Comparison of ENCODE assay signal across 23 cellular contexts in genomic region chr5:137808503-137809135, GRCh38. TPM values are rescaled to one million over a fixed set of nuclear protein-coding genes. Genes with fewer than 3 reads are reported as not detected.
DNase-seq lines count a peak whose midpoint lies in the region; ATAC-seq and TF ChIP-seq lines count a peak whose summit lies in the region.
"Had no signal": no experiment of that assay in that cellular context is flagged by ENCODE, and none has a peak within 500 bp of the region (broad histone marks: within the 10 kb centered on the region; RNA-seq: fewer than 3 reads in every experiment).

No MANE protein-coding gene starts in this region.

- H3K9ac ChIP-seq in mesendoderm (ENCODE audit: low read length) = no peak overlapping the region
- H3K9ac ChIP-seq: KMS-11, neural progenitor cell had no signal

- H3K27ac ChIP-seq in mesendoderm (ENCODE audit: low read depth, low read length) = no peak overlapping the region
- H3K27ac ChIP-seq: KMS-11, neural progenitor cell, thoracic aorta had no signal

- H3K23ac ChIP-seq in mesendoderm (ENCODE audit: low read length) = no peak overlapping the region

- H3K79me2 ChIP-seq in mesendoderm (ENCODE audit: control insufficient read depth, insufficient read depth, low read length) = no peaks in the 10 kb centered on the region

- no peak overlapping the region for H3K4me2 ChIP-seq in mesendoderm (ENCODE audit: low read length)
- H3K4me2 ChIP-seq: KMS-11, neural progenitor cell had no signal

- no peak overlapping the region for H3K56ac ChIP-seq in mesendoderm (ENCODE audit: low read length)

- H3K27me3 ChIP-seq in mesendoderm (ENCODE audit: insufficient read depth, low read length, poor library complexity) = no peaks in the 10 kb centered on the region
- H3K27me3 ChIP-seq: neural progenitor cell had no signal

- no peak overlapping the region for H2BK15ac ChIP-seq in mesendoderm (replicated peaks; ENCODE audit: low read depth)

- H3K79me1 ChIP-seq in mesendoderm (ENCODE audit: low read length) = no peaks in the 10 kb centered on the region

- H2AK5ac ChIP-seq in mesendoderm (ENCODE audit: low read length) = no peak overlapping the region

- H3K4ac ChIP-seq in mesendoderm (ENCODE audit: low read depth, low read length) = no peak overlapping the region

- peaks cover 4% of the 10 kb centered on the region for H3K4me1 ChIP-seq in mesendoderm (ENCODE audit: control insufficient read depth, low read depth, low read length)

- H4K5ac ChIP-seq in mesendoderm (ENCODE audit: low read length) = no peak overlapping the region

- ATAC-seq in SK-N-SH treated with all-trans-retinoic acid at 6 μM for 48 hours = peak; percentile 37; the same call in 2 of the 3 replicates
- ATAC-seq: activated CD8-positive, alpha-beta T cell treated with anti-CD3 and anti-CD28 coated beads, Interleukin-2, amount 10 ng/mL, durations not matched to agents 7 days and 5 days; stimulated activated memory B cell treated with anti-CD40 and anti-IgM and Interleukin-4, amounts not matched to agents 10 μg/mL and 1 μg/mL and 100 μg/mL, for 72 hours had no signal

- H3K4me3 ChIP-seq in fibroblast of mammary gland (ENCODE audit: control insufficient read depth, low read depth, low read length) = no peak overlapping the region
- no peak overlapping the region for H3K4me3 ChIP-seq in mesendoderm (ENCODE audit: low read length)
- H3K4me3 ChIP-seq: neural progenitor cell, thoracic aorta had no signal

- H3K36me3 ChIP-seq in mesendoderm (ENCODE audit: control insufficient read depth, insufficient read depth, low read length) = no peaks in the 10 kb centered on the region
- H3K36me3 ChIP-seq: neural progenitor cell, thoracic aorta had no signal

- peak; percentile 43 for DNase-seq in G401 (ENCODE audit: low spot score)
- peak; percentile 21 for DNase-seq in fibroblast of mammary gland (ENCODE audit: low read depth)
- peak; percentile 77 for DNase-seq in mesendoderm
- no peak for DNase-seq in NCI-H128 (lab: John Stamatoyannopoulos, UW; ENCODE audit: unreplicated experiment)
- no peak for DNase-seq in NCI-H2081 (lab: John Stamatoyannopoulos, UW)
- DNase-seq in KBM-7 = no peak
- no peak for DNase-seq in inferior parietal cortex (ENCODE audit: extremely low spot score)
- DNase-seq: activated B cell treated with CpG ODN at 0.5 μM for 24 hours; activated CD8-positive, alpha-beta T cell treated with anti-CD3 and anti-CD28 coated beads, Interleukin-2, amount 10 ng/mL, durations not matched to agents 7 days and 5 days; activated naive CD4-positive, alpha-beta T cell treated with anti-CD3 and anti-CD28 coated beads, Interleukin-2, amount 50 U/mL, for 16 hours; activated T-cell treated with anti-CD3 and anti-CD28 coated beads, Interleukin-2, amount 50 U/mL, for 48 hours; foreskin melanocyte; NCI-H1092 treated with DMSO at 0.1 percent for 48 hours; NCI-H2171; NCI-H69; retina had no signal

- no peak overlapping the region for H3K18ac ChIP-seq in mesendoderm (ENCODE audit: low read length)

- no peak overlapping the region for H2BK120ac ChIP-seq in mesendoderm (ENCODE audit: low read depth, low read length)

- H2BK5ac ChIP-seq in mesendoderm (ENCODE audit: low read length) = no peak overlapping the region

- TF ChIP-seq CTCF in fibroblast of mammary gland (conservative IDR thresholded peaks at IDR 0.05; ENCODE audit: control insufficient read depth, insufficient read depth, low read depth, low read length) = no peak

- WGBS in mesendoderm (ENCODE audit: extremely low coverage, insufficient coverage, low lambda C conversion rate) = no CpG with 5 or more reads among the region's 9 CpGs

- in situ Hi-C loops in G401 (cut with HindIII; ENCODE audit: low sequenced_read_pairs) (no loop called here), KBM-7 (cut with MboI; ENCODE audit: low pct_unique_long_range_greater_than_20kb, low sequenced_read_pairs) (no loop called here)

- no peak overlapping the region for H4K8ac ChIP-seq in mesendoderm (ENCODE audit: low read depth, low read length)

TF ChIP-seq in SK-N-SH treated with all-trans-retinoic acid at 6 μM for 48 hours, 23 proteins besides CTCF, POLR2A, EP300 and RAD21:
- TF ChIP-seq ZFP30 (CRISPR knock-in tag; IDR thresholded peaks at IDR 0.05) (no peak), ZNF8 (CRISPR knock-in tag; IDR thresholded peaks at IDR 0.05) (no peak), ZNF70 (CRISPR knock-in tag; IDR thresholded peaks at IDR 0.05) (no peak)

RNA-seq across cellular contexts. Expression of gene HNRNPA0, which starts 54.5 kb away (rescaled TPM):
- 79.3 and 83.7 TPM in 2 replicates for total RNA-seq in G401 (2014; rRNA removed; shearing (Covaris generic))
- polyA plus RNA-seq in mesendoderm (2013, experiment 1 of 2) = 60.8 TPM
- 60.2 TPM for polyA plus RNA-seq in mesendoderm (2013, experiment 2 of 2)

RNA-seq across cellular contexts. Expression of gene MYOT, which starts 59.0 kb away (rescaled TPM):
- total RNA-seq in G401 (2014; rRNA removed; shearing (Covaris generic)) = not detected in 2 replicates
- not detected for polyA plus RNA-seq in mesendoderm (2013, experiment 1 of 2)
- polyA plus RNA-seq in mesendoderm (2013, experiment 2 of 2) = not detected
- total RNA-seq: activated B cell treated with CpG ODN at 0.5 μM for 24 hours; activated CD8-positive, alpha-beta T cell treated with anti-CD3 and anti-CD28 coated beads, Interleukin-2, amount 10 ng/mL, durations not matched to agents 7 days and 5 days; OCI-LY7; T-helper 2 cell treated with Interferon-gamma antibody and Interleukin-4, amounts not matched to agents 100 ng/mL and 5 ng/mL, for 36 hours had no signal

Comparison
In these comparisons a context has a peak if more than half of its experiments do, and no peak if none do; other contexts are left out.
1. DNase-seq: peak in G401 (single experiment), fibroblast of mammary gland (single experiment) and mesendoderm (single experiment); none in NCI-H128 (single experiment), NCI-H2081 (0 of 2), KBM-7 (single experiment) and inferior parietal cortex (single experiment).